Comparison of ENCODE assay signal across 19 cellular contexts in genomic region chr2:128421861-128422311, GRCh38.
DNase-seq lines count a peak whose midpoint lies in the region; ATAC-seq, FAIRE-seq and TF ChIP-seq lines count a peak whose summit lies in the region.
"Had no signal": no experiment of that assay in that cellular context is flagged by ENCODE, and none has a peak within 500 bp of the region (broad histone marks: within the 10 kb centered on the region; RNA-seq: fewer than 3 reads in every experiment).

No MANE protein-coding gene starts in this region.

- peak overlapping the region; percentile 42 for H3K4me2 ChIP-seq in keratinocyte (ENCODE audit: control insufficient read depth, extremely low read depth, insufficient read depth, low read depth, low read length)
- H3K4me2 ChIP-seq: GM23338 had no signal

- peak; percentile 19 for ATAC-seq in stimulated activated effector memory CD8-positive, alpha-beta T cell treated with anti-CD3 and anti-CD28 coated beads, Interleukin-12 subunit alpha, Interleukin-12 subunit beta, amount 100 ng/mL, for 72 hours
- ATAC-seq in GM18873 (IDR thresholded peaks at IDR 0.05; ENCODE audit: low FRiP score, unreplicated experiment) (no peak), HG03025 (IDR thresholded peaks at IDR 0.05; ENCODE audit: low FRiP score, unreplicated experiment) (no peak)
- ATAC-seq: activated naive CD8-positive, alpha-beta T cell treated with anti-CD3 and anti-CD28 coated beads, Interleukin-2, amount 50 U/mL, for 24 hours; GM23338; right cardiac atrium had no signal

- H3K27ac ChIP-seq in keratinocyte (ENCODE audit: control insufficient read depth, insufficient read depth, low read length), result peak overlapping the region; percentile 7

- no peak overlapping the region for H3K4me3 ChIP-seq in keratinocyte (ENCODE audit: control insufficient read depth in 2 of 3, extremely low read depth in 1 of 3, insufficient read depth in 2 of 3, low read depth in 1 of 3, low read length in 3 of 3)
- H3K4me3 ChIP-seq: GM23338 had no signal

- no peaks in the 10 kb centered on the region for H3K9me3 ChIP-seq in keratinocyte (ENCODE audit: control insufficient read depth, low read depth, low read length)

- H2AFZ ChIP-seq in keratinocyte (ENCODE audit: control insufficient read depth, low read length), result no peak overlapping the region
- H2AFZ ChIP-seq: GM23338 had no signal

- DNase-seq in HFFc6 (no peak), keratinocyte (ENCODE audit: low read depth, low spot score) (no peak), AG20443 (ENCODE audit: low spot score) (no peak), NCI-H1092 treated with DMSO at 0.1 percent for 48 hours (lab: John Stamatoyannopoulos, UW) (no peak)
- peak; percentile 42 for DNase-seq in activated CD8-positive, alpha-beta memory T cell treated with anti-CD3 and anti-CD28 coated beads for 24 hours
- no peak for DNase-seq in stimulated activated effector memory CD8-positive, alpha-beta T cell treated with anti-CD3 and anti-CD28 coated beads, Interleukin-12 subunit alpha, Interleukin-12 subunit beta, amount 100 ng/mL, for 72 hours (ENCODE audit: low spot score in 2 of 2)
- DNase-seq: activated CD4-positive, CD25-positive, alpha-beta regulatory T cell treated with anti-CD3 and anti-CD28 coated beads, Interleukin-2, amount 50 U/mL, for 72 hours; activated naive CD8-positive, alpha-beta T cell treated with anti-CD3 and anti-CD28 coated beads, Interleukin-2, amount 50 U/mL, for 24 hours; activated T-cell treated with anti-CD3 and anti-CD28 coated beads for 4 hours; C1 segment of cervical spinal cord; kidney glomerular epithelial cell; naive B cell; NCI-H2029; stimulated activated naive CD4-positive, alpha-beta T cell had no signal

- no peaks in the 10 kb centered on the region for H3K36me3 Mint-ChIP-seq in HFFc6 (ENCODE audit: low read depth)
- no peaks in the 10 kb centered on the region for H3K36me3 Mint-ChIP-seq in stimulated activated effector memory CD8-positive, alpha-beta T cell treated with anti-CD3 and anti-CD28 coated beads, Interleukin-12 subunit alpha, Interleukin-12 subunit beta, amount 100 ng/mL, for 72 hours

- no peaks in the 10 kb centered on the region for H4K20me1 ChIP-seq in keratinocyte (ENCODE audit: control insufficient read depth, extremely low read depth, insufficient read depth, low read length)

- no peaks in the 10 kb centered on the region; the same call in 1 of the 2 replicates for H3K27me3 Mint-ChIP-seq in HFFc6 (ENCODE audit: insufficient read depth)
- H3K27me3 Mint-ChIP-seq: activated naive CD8-positive, alpha-beta T cell treated with anti-CD3 and anti-CD28 coated beads, Interleukin-2, amount 50 U/mL, for 24 hours; naive B cell had no signal

- peak overlapping the region; percentile 80 for H3K4me3 Mint-ChIP-seq in HFFc6
- H3K4me3 Mint-ChIP-seq in stimulated activated effector memory CD8-positive, alpha-beta T cell treated with anti-CD3 and anti-CD28 coated beads, Interleukin-12 subunit alpha, Interleukin-12 subunit beta, amount 100 ng/mL, for 72 hours, result no peak overlapping the region
- H3K4me3 Mint-ChIP-seq: activated naive CD8-positive, alpha-beta T cell treated with anti-CD3 and anti-CD28 coated beads, Interleukin-2, amount 50 U/mL, for 24 hours; GM23338 had no signal

- no peaks in the 10 kb centered on the region for H3K27me3 ChIP-seq in keratinocyte (ENCODE audit: control insufficient read depth, extremely low read depth, insufficient read depth, low read length)

- no peak for FAIRE-seq in keratinocyte (lab: Jason Lieb, UNC)
- FAIRE-seq: HTR-8/SVneo had no signal

- peaks cover 44% of the 10 kb centered on the region for H3K4me1 Mint-ChIP-seq in HFFc6 (ENCODE audit: low read depth)
- no peaks in the 10 kb centered on the region for H3K4me1 Mint-ChIP-seq in stimulated activated effector memory CD8-positive, alpha-beta T cell treated with anti-CD3 and anti-CD28 coated beads, Interleukin-12 subunit alpha, Interleukin-12 subunit beta, amount 100 ng/mL, for 72 hours
- H3K4me1 Mint-ChIP-seq: activated naive CD8-positive, alpha-beta T cell treated with anti-CD3 and anti-CD28 coated beads, Interleukin-2, amount 50 U/mL, for 24 hours; naive B cell had no signal

- H3K79me2 ChIP-seq in keratinocyte (ENCODE audit: control insufficient read depth, insufficient read depth, low read length), result no peaks in the 10 kb centered on the region

- TF ChIP-seq CTCF in HFFc6 (IDR thresholded peaks at IDR 0.05), result no peak
- no peak for TF ChIP-seq CTCF in keratinocyte (optimal IDR thresholded peaks at IDR 0.05 in 1 of 3, IDR thresholded peaks at IDR 0.05 in 1 of 3, conservative IDR thresholded peaks at IDR 0.05 in 1 of 3; ENCODE audit: extremely low read depth in 1 of 3, insufficient read depth in 2 of 3, low read length in 3 of 3)

- H3K4me1 ChIP-seq in keratinocyte (ENCODE audit: control insufficient read depth, extremely low read depth, insufficient read depth, low read length), result peaks cover 13% of the 10 kb centered on the region

- H3K36me3 ChIP-seq in keratinocyte (ENCODE audit: control insufficient read depth in 2 of 2, extremely low read depth in 1 of 2, insufficient read depth in 2 of 2, low read length in 2 of 2), result no peaks in the 10 kb centered on the region

- H3K9me1 ChIP-seq in keratinocyte (ENCODE audit: control insufficient read depth, extremely low read depth, insufficient read depth, low read length), result no peaks in the 10 kb centered on the region

- dilution Hi-C loops in keratinocyte (cut with MboI; ENCODE audit: extremely low pct_ligation_motif_present, low sequenced_read_pairs), result no loop called here

- peak overlapping the region; percentile 96 for H3K27ac Mint-ChIP-seq in HFFc6
- no peak overlapping the region for H3K27ac Mint-ChIP-seq in stimulated activated effector memory CD8-positive, alpha-beta T cell treated with anti-CD3 and anti-CD28 coated beads, Interleukin-12 subunit alpha, Interleukin-12 subunit beta, amount 100 ng/mL, for 72 hours
- H3K27ac Mint-ChIP-seq: activated naive CD8-positive, alpha-beta T cell treated with anti-CD3 and anti-CD28 coated beads, Interleukin-2, amount 50 U/mL, for 24 hours; GM23338; naive B cell had no signal

- no peak overlapping the region for H3K9ac ChIP-seq in keratinocyte (ENCODE audit: control insufficient read depth, extremely low read depth, insufficient read depth, low read length)

- H3K9me3 Mint-ChIP-seq in HFFc6, result peaks cover 4% of the 10 kb centered on the region; the same call in 1 of the 2 replicates
- no peaks in the 10 kb centered on the region for H3K9me3 Mint-ChIP-seq in stimulated activated effector memory CD8-positive, alpha-beta T cell treated with anti-CD3 and anti-CD28 coated beads, Interleukin-12 subunit alpha, Interleukin-12 subunit beta, amount 100 ng/mL, for 72 hours
